In genomic region chr15:81265944-81266775, GRCh38 we compare ENCODE assay signal across 1 cellular context.
TF ChIP-seq lines count a peak whose summit lies in the region.

No MANE protein-coding gene starts in this region.

TF ChIP-seq in HCT116, 20 proteins besides CTCF, POLR2A, EP300 and RAD21 (continued from another document):
- no peak for TF ChIP-seq REST (IDR thresholded peaks at IDR 0.05; ENCODE audit: low read depth)
